ENCODE assay signal across 14 cellular contexts in genomic region chr1:56135069-56135863, GRCh38.
DNase-seq lines count a peak whose midpoint lies in the region; ATAC-seq lines count a peak whose summit lies in the region.
"Had no signal": no experiment of that assay in that cellular context is flagged by ENCODE, and none has a peak within 500 bp of the region (broad histone marks: within the 10 kb centered on the region; RNA-seq: fewer than 3 reads in every experiment).

No MANE protein-coding gene starts in this region.

- WGBS in right cardiac atrium = 90% methylated on average over 5 of the region's 5 CpGs

- H3K9me3 ChIP-seq in right cardiac atrium (ENCODE audit: control insufficient read depth, low read length) = no peaks in the 10 kb centered on the region
- H3K9me3 ChIP-seq: A549, sigmoid colon had no signal

- no peak overlapping the region for H3K4me3 ChIP-seq in right cardiac atrium (ENCODE audit: low read length)
- H3K4me3 ChIP-seq: A549, sigmoid colon had no signal

- in situ Hi-C loops in Caki2 (cut with HindIII; ENCODE audit: low pct_unique_long_range_greater_than_20kb, low sequenced_read_pairs) = no loop called here

- intact Hi-C loops in right cardiac atrium (cut with DNase I) = no loop called here

- H3K27me3 ChIP-seq in right cardiac atrium (ENCODE audit: control insufficient read depth, insufficient read depth) = no peaks in the 10 kb centered on the region
- H3K27me3 ChIP-seq: sigmoid colon had no signal

- no peak overlapping the region for H3K27ac ChIP-seq in right cardiac atrium (ENCODE audit: low read length)
- H3K27ac ChIP-seq: A549, sigmoid colon had no signal

- DNase-seq in Caki2 (ENCODE audit: low read depth) = peak; percentile 5
- DNase-seq in MV-4-11 (lab: John Stamatoyannopoulos, UW) = peak; percentile 25
- DNase-seq in stimulated activated CD4-positive, alpha-beta T cell treated with anti-CD3 and anti-CD28 coated beads, Interleukin-2, amount 100 ng/mL, for 48 hours = no peak
- DNase-seq in right cardiac atrium = no peak
- no peak for DNase-seq in activated CD4-positive, alpha-beta T cell treated with anti-CD3 and anti-CD28 coated beads, Interleukin-2, amount 50 U/mL, for 48 hours
- DNase-seq in islet precursor cell = no peak
- DNase-seq: activated CD8-positive, alpha-beta memory T cell treated with anti-CD3 and anti-CD28 coated beads, Interleukin-2, amount 10 ng/mL, durations not matched to agents 7 days and 5 days; amniotic stem cell; DMS153; NCI-H1694 treated with DMSO at 0.1 percent for 48 hours; sigmoid colon had no signal

- ATAC-seq in GM19438 (IDR thresholded peaks at IDR 0.05; ENCODE audit: low read depth, unreplicated experiment) (peak; percentile 50), HG02938 (IDR thresholded peaks at IDR 0.05; ENCODE audit: unreplicated experiment) (peak; percentile 72), right cardiac atrium (no peak)
- ATAC-seq: A549; activated CD8-positive, alpha-beta memory T cell treated with anti-CD3 and anti-CD28 coated beads, Interleukin-2, amount 10 ng/mL, durations not matched to agents 7 days and 5 days had no signal

- peaks cover 6% of the 10 kb centered on the region for H3K4me1 ChIP-seq in right cardiac atrium (ENCODE audit: control insufficient read depth, insufficient read depth, low read length)

Comparison
In these comparisons a context has a peak if more than half of its experiments do, and no peak if none do; other contexts are left out.
1. DNase-seq: peak in Caki2 (single experiment) and MV-4-11 (single experiment); none in stimulated activated CD4-positive, alpha-beta T cell treated with anti-CD3 and anti-CD28 coated beads, Interleukin-2, amount 100 ng/mL, for 48 hours (0 of 2), right cardiac atrium (0 of 3), activated CD4-positive, alpha-beta T cell treated with anti-CD3 and anti-CD28 coated beads, Interleukin-2, amount 50 U/mL, for 48 hours (0 of 2) and islet precursor cell (single experiment).
2. ATAC-seq: peak in GM19438 (single experiment) and HG02938 (single experiment); none in right cardiac atrium (0 of 2).